In the genomic region with DNA sequence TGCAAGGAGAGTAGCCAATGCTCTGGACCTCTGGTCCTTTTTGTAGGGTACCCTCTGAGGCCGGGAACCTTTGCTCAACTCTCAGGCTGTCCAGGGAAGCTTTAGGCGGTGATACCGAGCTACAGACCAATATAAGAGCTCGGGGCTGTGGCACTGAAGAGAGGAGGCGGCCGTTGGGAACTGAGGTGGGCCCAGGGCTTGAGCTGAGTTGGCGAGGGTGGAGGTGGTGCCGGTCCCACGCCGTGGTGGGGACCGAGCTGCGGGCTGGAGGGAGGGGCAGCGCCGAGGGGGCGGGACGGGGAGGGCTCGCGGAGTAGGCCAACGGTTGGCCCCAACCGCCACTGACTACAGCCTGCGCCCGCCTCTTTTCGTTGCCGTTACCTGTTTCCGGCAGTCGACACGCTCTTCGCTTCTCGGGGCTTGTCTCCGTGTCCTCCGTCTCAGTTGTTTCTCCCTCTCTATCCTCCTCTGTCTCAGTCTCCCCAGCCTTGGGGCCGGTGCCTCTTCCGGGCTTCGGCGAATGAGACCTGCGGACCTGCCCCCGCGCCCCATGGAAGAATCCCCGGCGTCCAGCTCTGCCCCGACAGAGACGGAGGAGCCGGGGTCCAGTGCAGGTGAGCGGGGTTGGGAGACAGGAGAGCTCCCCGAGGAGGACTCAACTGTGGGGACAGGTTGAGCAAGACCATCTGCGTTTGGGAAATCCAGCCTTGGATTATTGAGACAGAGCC, we compare ENCODE assay signal across 8 cellular contexts. TPM values are rescaled to one million over a fixed set of nuclear protein-coding genes. Genes with fewer than 3 reads are reported as not detected.
DNase-seq lines count a peak whose midpoint lies in the region; ATAC-seq and TF ChIP-seq lines count a peak whose summit lies in the region.

NEU3 (plus strand) TSS at position 393 of the 728 bp plus-strand sequence; CDS start at position 521, 128 bp downstream.

- H3K4me1 ChIP-seq in parathyroid adenoma (peaks cover 2% of the 10 kb centered on the region), tibial nerve (peaks cover 0 to 13% (median 6%) of the 10 kb centered on the region in 4 donors)

- H3K9me3 Mint-ChIP-seq in activated naive CD4-positive, alpha-beta T cell treated with anti-CD3 and anti-CD28 coated beads, Interleukin-2, amount 50 U/mL, for 72 hours = no peaks in the 10 kb centered on the region

- CTCF ChIA-PET in GM10248 (lab: Yijun Ruan, JAX) = interaction anchor here (0.7 to 2.0 kb wide), 9 partner anchors 11 to 263 kb away, joined by 3 to 12 read pairs (median 3); no protein-coding TSS in a partner anchor

- H3K4me3 ChIP-seq in parathyroid adenoma (ENCODE audit: low read depth, low read length) (peak within 1 kb of the TSS; percentile 84), tibial nerve (peak within 1 kb of the TSS; percentile 46 to 71 (median 60))

- no peaks in the 10 kb centered on the region for H3K79me2 ChIP-seq in parathyroid adenoma

- DNase-seq in GM10248 (ENCODE audit: extremely low spot score) (peak; percentile 91), NCI-H1092 (lab: John Stamatoyannopoulos, UW) (peak; percentile 87), SKM-1 treated with dmso at 0.1 percent for 144 hours (lab: John Stamatoyannopoulos, UW; ENCODE audit: unreplicated experiment) (peak; percentile 80), Right ventricle myocardium superior (peak; percentile 86), tibial nerve (ENCODE audit: low spot score in 2 of 2) (peak; percentile 39 to 48)
- peak; percentile 77 to 78 for DNase-seq in activated naive CD4-positive, alpha-beta T cell treated with anti-CD3 and anti-CD28 coated beads, Interleukin-2, amount 50 U/mL, for 72 hours (ENCODE audit: low spot score in 2 of 2)

- H3K27ac Mint-ChIP-seq in activated naive CD4-positive, alpha-beta T cell treated with anti-CD3 and anti-CD28 coated beads, Interleukin-2, amount 50 U/mL, for 72 hours = peak within 1 kb of the TSS; percentile 89 to 92

- peak within 1 kb of the TSS; percentile 81 for H3K4me2 ChIP-seq in parathyroid adenoma (ENCODE audit: low read length)

- TF ChIP-seq EP300 in tibial nerve (IDR thresholded peaks at IDR 0.05) = peak in 1 of 2 donors; percentile 49

- H3K27ac ChIP-seq in parathyroid adenoma (peak within 1 kb of the TSS; percentile 87), tibial nerve (peak within 1 kb of the TSS; percentile 34 to 87 (median 59))

- TF ChIP-seq POLR2A in tibial nerve (IDR thresholded peaks at IDR 0.05) = no peak

- H3K36me3 ChIP-seq in parathyroid adenoma (ENCODE audit: control insufficient read depth, insufficient read depth, low read length) (no peaks in the 10 kb centered on the region), tibial nerve (no peaks in the 10 kb centered on the region)

- WGBS in tibial nerve, 2 donors = 0 to 1% methylated on average over 40 to 46 of the region's 46 CpGs

- H2AFZ ChIP-seq in parathyroid adenoma = peak within 1 kb of the TSS; percentile 87

- peak within 1 kb of the TSS; percentile 61 for H3K9ac ChIP-seq in parathyroid adenoma

- H3K36me3 Mint-ChIP-seq in activated naive CD4-positive, alpha-beta T cell treated with anti-CD3 and anti-CD28 coated beads, Interleukin-2, amount 50 U/mL, for 72 hours = peaks cover 7% of the 10 kb centered on the region in 2 donors

- H3K9me3 ChIP-seq in parathyroid adenoma (ENCODE audit: control insufficient read depth, low read length) = no peaks in the 10 kb centered on the region
- H3K9me3 ChIP-seq in tibial nerve = no peaks in the 10 kb centered on the region

- no peak for TF ChIP-seq CTCF in GM10248 (IDR thresholded peaks at IDR 0.05; ENCODE audit: control extremely low read depth, extremely low read depth, low read depth, missing control alignments)
- no peak for TF ChIP-seq CTCF in parathyroid adenoma (IDR thresholded peaks at IDR 0.05)
- TF ChIP-seq CTCF in tibial nerve (IDR thresholded peaks at IDR 0.05) = no peak

- H3K27me3 ChIP-seq in parathyroid adenoma (ENCODE audit: control insufficient read depth, insufficient read depth, low read length) (no peaks in the 10 kb centered on the region), tibial nerve (no peaks in the 10 kb centered on the region)

- intact Hi-C loops in Right ventricle myocardium superior (cut with DNase I) = no loop called here

- ATAC-seq in HG02588 (IDR thresholded peaks at IDR 0.05; ENCODE audit: unreplicated experiment) (peak; percentile 84), Right ventricle myocardium superior (ENCODE audit: poor library complexity) (peak; percentile 97)
- ATAC-seq in activated naive CD4-positive, alpha-beta T cell treated with anti-CD3 and anti-CD28 coated beads, Interleukin-2, amount 50 U/mL, for 72 hours = peak; percentile 97

- POLR2A ChIA-PET in GM10248 (lab: Yijun Ruan, JAX) = interaction anchor here (0.6 to 0.9 kb wide), 2 partner anchors 15 to 27 kb away, joined by 3 to 6 read pairs; no protein-coding TSS in a partner anchor

RNA-seq across cellular contexts. Expression of gene NEU3, which starts in this region (rescaled TPM):
- 10 to 100 TPM; 18.3 to 23.0 TPM for total RNA-seq in activated naive CD4-positive, alpha-beta T cell treated with anti-CD3 and anti-CD28 coated beads, Interleukin-2, amount 50 U/mL, for 72 hours
- total RNA-seq in Right ventricle myocardium superior (3.5 TPM), tibial nerve (10 to 100 TPM in 3 of 4 donors, 1 to 10 TPM in 1; 5.0 to 20.2 (median 12.7) TPM)

Comparison
In these comparisons a context has a peak if more than half of its experiments do, and no peak if none do; other contexts are left out.
1. Peak in every context shown above with its lines: DNase-seq, ATAC-seq, H3K4me3 ChIP-seq and H3K27ac ChIP-seq.